ENCODE assay signal across 11 cellular contexts in the genomic region with DNA sequence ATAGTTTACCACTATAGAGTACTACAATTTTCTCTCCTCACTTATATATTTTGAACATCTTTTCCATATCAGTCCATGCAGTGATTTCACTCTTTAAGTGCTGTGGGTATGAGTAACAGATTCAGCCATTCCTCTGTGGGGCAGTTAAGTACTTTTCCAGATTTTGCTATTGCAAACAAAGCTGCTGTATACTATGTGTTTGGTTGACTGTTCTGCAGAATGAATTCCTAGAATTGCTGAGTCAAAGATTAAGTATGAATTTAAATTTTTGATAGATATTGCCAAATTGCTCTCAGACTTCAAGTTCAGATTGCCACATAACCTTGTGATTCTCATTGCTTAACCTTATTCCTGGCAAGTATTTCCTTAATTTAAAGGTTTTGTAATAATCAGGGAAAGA. TPM values are rescaled to one million over a fixed set of nuclear protein-coding genes. Genes with fewer than 3 reads are reported as not detected.
DNase-seq lines count a peak whose midpoint lies in the region; ATAC-seq, FAIRE-seq and TF ChIP-seq lines count a peak whose summit lies in the region.
"Had no signal": no experiment of that assay in that cellular context is flagged by ENCODE, and none has a peak within 500 bp of the region (broad histone marks: within the 10 kb centered on the region; RNA-seq: fewer than 3 reads in every experiment).

No MANE protein-coding gene starts in this region.

- H3K27me3 Mint-ChIP-seq in natural killer cell treated with Interleukin-12 subunit alpha and Interleukin-12 subunit beta and Interleukin-15 and Interleukin-18, amount 100 ng/mL, for 72 hours: peaks cover 0 to 5% of the 10 kb centered on the region in 2 donors
- H3K27me3 Mint-ChIP-seq: CD4-positive, alpha-beta T cell had no signal

- ATAC-seq in natural killer cell treated with Interleukin-12 subunit alpha and Interleukin-12 subunit beta and Interleukin-15 and Interleukin-18, amount 100 ng/mL, for 72 hours: no peak
- no peak for ATAC-seq in HG02981 (IDR thresholded peaks at IDR 0.05; ENCODE audit: unreplicated experiment)
- no peak for ATAC-seq in GM19455 (IDR thresholded peaks at IDR 0.05; ENCODE audit: unreplicated experiment)
- ATAC-seq: activated CD8-positive, alpha-beta T cell treated with anti-CD3 and anti-CD28 coated beads, Interleukin-2, amount 10 ng/mL, durations not matched to agents 7 days and 5 days had no signal

- H3K4me1 Mint-ChIP-seq in natural killer cell treated with Interleukin-12 subunit alpha and Interleukin-12 subunit beta and Interleukin-15 and Interleukin-18, amount 100 ng/mL, for 72 hours (ENCODE audit: low read depth in 2 of 2): peaks cover 2 to 10% of the 10 kb centered on the region in 2 donors

- no peak for TF ChIP-seq CTCF in cardiac muscle cell (IDR thresholded peaks at IDR 0.05; ENCODE audit: low read depth, low read length)

- no peak overlapping the region for H3K27ac Mint-ChIP-seq in natural killer cell treated with Interleukin-12 subunit alpha and Interleukin-12 subunit beta and Interleukin-15 and Interleukin-18, amount 100 ng/mL, for 72 hours
- H3K27ac Mint-ChIP-seq: activated CD8-positive, alpha-beta T cell treated with anti-CD3 and anti-CD28 coated beads, Interleukin-2, amount 10 ng/mL, durations not matched to agents 7 days and 5 days; CD4-positive, alpha-beta T cell had no signal

- intact Hi-C loops in cardiac septum (cut with DNase I): no loop called here

- no peaks in the 10 kb centered on the region for H3K27me3 ChIP-seq in cardiac muscle cell
- H3K27me3 ChIP-seq in adipocyte (replicated peaks; ENCODE audit: control insufficient read depth, insufficient read depth, low read length): no peaks in the 10 kb centered on the region

- H3K36me3 ChIP-seq in cardiac muscle cell (no peaks in the 10 kb centered on the region), adipocyte (ENCODE audit: control insufficient read depth, insufficient read depth, low read length, severe bottlenecking) (peaks cover 1% of the 10 kb centered on the region)

- DNase-seq in cardiac muscle cell (ENCODE audit: low read depth in 1 of 2, low spot score in 1 of 2) (peak in 1 of 2 donors; percentile 95), cardiac septum (ENCODE audit: low spot score) (no peak), adipocyte (ENCODE audit: low read depth) (peak; percentile 95), kidney glomerular epithelial cell (lab: John Stamatoyannopoulos, UW) (peak; percentile 50), GM12891 (ENCODE audit: insufficient read length, low spot score) (no peak)
- DNase-seq in natural killer cell treated with Interleukin-12 subunit alpha and Interleukin-12 subunit beta and Interleukin-15 and Interleukin-18, amount 100 ng/mL, for 72 hours (ENCODE audit: low spot score): no peak
- DNase-seq: activated CD8-positive, alpha-beta T cell treated with anti-CD3 and anti-CD28 coated beads, Interleukin-2, amount 10 ng/mL, durations not matched to agents 7 days and 5 days; CD4-positive, alpha-beta T cell; cerebellar nuclear complex had no signal

- H3K4me3 Mint-ChIP-seq in natural killer cell treated with Interleukin-12 subunit alpha and Interleukin-12 subunit beta and Interleukin-15 and Interleukin-18, amount 100 ng/mL, for 72 hours: no peak overlapping the region
- H3K4me3 Mint-ChIP-seq: activated CD8-positive, alpha-beta T cell treated with anti-CD3 and anti-CD28 coated beads, Interleukin-2, amount 10 ng/mL, durations not matched to agents 7 days and 5 days; CD4-positive, alpha-beta T cell had no signal

- peak overlapping the region; percentile 9 for H3K27ac ChIP-seq in cardiac muscle cell

- FAIRE-seq in GM12891 (lab: Jason Lieb, UNC): no peak

- peak overlapping the region; percentile 89 for H3K9ac ChIP-seq in adipocyte (ENCODE audit: low read length)

- H3K9me3 ChIP-seq in cardiac muscle cell (ENCODE audit: low read depth): no peaks in the 10 kb centered on the region
- H3K9me3 ChIP-seq in adipocyte (ENCODE audit: control insufficient read depth, low read length): no peaks in the 10 kb centered on the region

- peaks cover 28% of the 10 kb centered on the region for H3K4me1 ChIP-seq in cardiac muscle cell (ENCODE audit: low read depth)
- H3K4me1 ChIP-seq in adipocyte (ENCODE audit: control insufficient read depth, insufficient read depth, low read length): peaks cover 67% of the 10 kb centered on the region

- no peaks in the 10 kb centered on the region for H3K9me3 Mint-ChIP-seq in natural killer cell treated with Interleukin-12 subunit alpha and Interleukin-12 subunit beta and Interleukin-15 and Interleukin-18, amount 100 ng/mL, for 72 hours
- H3K9me3 Mint-ChIP-seq: CD4-positive, alpha-beta T cell had no signal

- no peak for TF ChIP-seq POLR2A in GM12891 (IDR thresholded peaks at IDR 0.05; ENCODE audit: low read depth, low read length)

- no peaks in the 10 kb centered on the region for H3K36me3 Mint-ChIP-seq in natural killer cell treated with Interleukin-12 subunit alpha and Interleukin-12 subunit beta and Interleukin-15 and Interleukin-18, amount 100 ng/mL, for 72 hours

- H3K4me3 ChIP-seq in cardiac muscle cell (no peak overlapping the region), adipocyte (ENCODE audit: low read length) (peak overlapping the region; percentile 66)

TF ChIP-seq in GM12891, 5 proteins besides CTCF, POLR2A, EP300 and RAD21:
- TF ChIP-seq PAX5 (IDR thresholded peaks at IDR 0.05; ENCODE audit: insufficient read depth, low read length, severe bottlenecking) (no peak), TAF1 (IDR thresholded peaks at IDR 0.05; ENCODE audit: low read depth, low read length) (no peak), SPI1 (IDR thresholded peaks at IDR 0.05; ENCODE audit: low read depth, low read length) (no peak), POLR2AphosphoS5 (IDR thresholded peaks at IDR 0.05; ENCODE audit: low read depth, low read length) (no peak), POU2F2 (IDR thresholded peaks at IDR 0.05; ENCODE audit: low read depth, low read length) (no peak)

RNA-seq across cellular contexts. Expression of gene SAR1A, which starts 21.6 kb away (rescaled TPM):
- 63.6 and 70.3 TPM in 2 replicates for total RNA-seq in cardiac muscle cell
- 77.8 and 86.0 TPM in 2 replicates for polyA plus RNA-seq in cardiac muscle cell
- 87.1 TPM for total RNA-seq in cardiac septum
- total RNA-seq in natural killer cell treated with Interleukin-12 subunit alpha and Interleukin-12 subunit beta and Interleukin-15 and Interleukin-18, amount 100 ng/mL, for 72 hours: 100 to 1,000 TPM; 103 to 131 TPM
- polyA plus RNA-seq in GM12891 (2012; ENCODE audit: low read depth, missing spikeins): 24.1 TPM

RNA-seq across cellular contexts. Expression of gene PPA1, which starts 41.3 kb away (rescaled TPM):
- total RNA-seq in cardiac muscle cell (44.9 and 54.3 TPM in 2 replicates), cardiac septum (68.6 TPM)
- 75.2 and 86.0 TPM in 2 replicates for polyA plus RNA-seq in cardiac muscle cell
- total RNA-seq in natural killer cell treated with Interleukin-12 subunit alpha and Interleukin-12 subunit beta and Interleukin-15 and Interleukin-18, amount 100 ng/mL, for 72 hours: 100 to 1,000 TPM; 263 to 285 TPM
- 196 TPM for polyA plus RNA-seq in GM12891 (2012; ENCODE audit: low read depth, missing spikeins)

RNA-seq across cellular contexts. Expression of gene TYSND1, which starts 45.4 kb away (rescaled TPM):
- total RNA-seq in cardiac muscle cell: 16.6 and 28.8 TPM in 2 replicates
- polyA plus RNA-seq in cardiac muscle cell: 19.0 and 20.4 TPM in 2 replicates
- total RNA-seq in cardiac septum: 5.2 TPM
- total RNA-seq in natural killer cell treated with Interleukin-12 subunit alpha and Interleukin-12 subunit beta and Interleukin-15 and Interleukin-18, amount 100 ng/mL, for 72 hours: 10 to 100 TPM in 1 of 2 donors, 1 to 10 TPM in 1; 8.0 to 13.3 TPM
- 8.0 TPM for polyA plus RNA-seq in GM12891 (2012; ENCODE audit: low read depth, missing spikeins)

RNA-seq across cellular contexts. Expression of gene AIFM2, which starts 59.3 kb away (rescaled TPM):
- total RNA-seq in cardiac muscle cell: 4.9 and 5.4 TPM in 2 replicates
- polyA plus RNA-seq in cardiac muscle cell: 6.6 and 9.3 TPM in 2 replicates
- total RNA-seq in cardiac septum: 19.4 TPM
- 10 to 100 TPM; 13.0 to 19.9 TPM for total RNA-seq in natural killer cell treated with Interleukin-12 subunit alpha and Interleukin-12 subunit beta and Interleukin-15 and Interleukin-18, amount 100 ng/mL, for 72 hours
- 10.8 TPM for polyA plus RNA-seq in GM12891 (2012; ENCODE audit: low read depth, missing spikeins)

Comparison
In these comparisons a context has a peak if more than half of its experiments do, and no peak if none do; other contexts are left out.
1. DNase-seq: peak in adipocyte (single experiment) and kidney glomerular epithelial cell (single experiment); none in cardiac septum (single experiment), natural killer cell treated with Interleukin-12 subunit alpha and Interleukin-12 subunit beta and Interleukin-15 and Interleukin-18, amount 100 ng/mL, for 72 hours (single experiment) and GM12891 (single experiment).